1 cellular context compared by ENCODE assay signal in genomic region chr15:98649621-98649995, GRCh38.
TF ChIP-seq lines count a peak whose summit lies in the region.

No MANE protein-coding gene starts in this region.

TF ChIP-seq in HepG2, 621 proteins besides CTCF, POLR2A, EP300 and RAD21 (continued from another document and continues in another):
- TF ChIP-seq MAZ (IDR thresholded peaks at IDR 0.05; ENCODE audit: borderline replicate concordance, low read depth, low read length) (0 out of 2 replicates have a peak, but pooled peaks have one; percentile 23), MAZ (CRISPR knock-in tag; IDR thresholded peaks at IDR 0.05; ENCODE audit: low read depth) (no peak), ZNF773 (CRISPR knock-in tag; IDR thresholded peaks at IDR 0.05; ENCODE audit: borderline replicate concordance) (no peak), NCOR1 (IDR thresholded peaks at IDR 0.05; ENCODE audit: borderline replicate concordance, low read length) (no peak), ZNF441 (CRISPR knock-in tag; IDR thresholded peaks at IDR 0.05; ENCODE audit: borderline replicate concordance) (no peak), ZBTB34 (CRISPR knock-in tag; IDR thresholded peaks at IDR 0.05) (no peak), SP1 (IDR thresholded peaks at IDR 0.05) (no peak), SP1 (CRISPR knock-in tag; IDR thresholded peaks at IDR 0.05) (no peak), HMGXB4 (CRISPR knock-in tag; IDR thresholded peaks at IDR 0.05; ENCODE audit: borderline replicate concordance in 1 of 2, low read depth in 1 of 2) (peak; percentile 17; a peak in 1 of 4 replicates), RBM22 (optimal IDR thresholded peaks at IDR 0.05; ENCODE audit: low read length) (no peak), BHLHE40 (IDR thresholded peaks at IDR 0.05; ENCODE audit: low read length) (no peak), HNRNPLL (IDR thresholded peaks at IDR 0.05; ENCODE audit: low read depth, low read length, poor library complexity, severe bottlenecking) (no peak), ZNF326 (CRISPR knock-in tag; IDR thresholded peaks at IDR 0.05; ENCODE audit: borderline replicate concordance) (no peak), ZNF224 (CRISPR knock-in tag; IDR thresholded peaks at IDR 0.05) (no peak), KAT7 (CRISPR knock-in tag; IDR thresholded peaks at IDR 0.05; ENCODE audit: borderline replicate concordance) (no peak), ZNF33B (CRISPR knock-in tag; IDR thresholded peaks at IDR 0.05) (no peak), NFYB (CRISPR knock-in tag; IDR thresholded peaks at IDR 0.05) (no peak), SYNCRIP (IDR thresholded peaks at IDR 0.05; ENCODE audit: insufficient read depth, low read depth, low read length) (no peak), ZNF660 (CRISPR knock-in tag; IDR thresholded peaks at IDR 0.05; ENCODE audit: borderline replicate concordance, low read depth) (no peak), ZNF20 (CRISPR knock-in tag; IDR thresholded peaks at IDR 0.05) (no peak), MLLT10 (CRISPR knock-in tag; IDR thresholded peaks at IDR 0.05) (no peak), MAFF (IDR thresholded peaks at IDR 0.05; ENCODE audit: low read depth, low read length) (no peak), ZNF549 (CRISPR knock-in tag; IDR thresholded peaks at IDR 0.05) (no peak), ZNF274 (CRISPR knock-in tag; IDR thresholded peaks at IDR 0.05) (no peak), YY1 (IDR thresholded peaks at IDR 0.05; ENCODE audit: insufficient read depth, insufficient replicate concordance, low read depth, low read length) (no peak), ZNF850 (CRISPR knock-in tag; conservative IDR thresholded peaks at IDR 0.05) (no peak), TMF1 (CRISPR knock-in tag; IDR thresholded peaks at IDR 0.05; ENCODE audit: low read depth) (no peak), HMGXB3 (CRISPR knock-in tag; IDR thresholded peaks at IDR 0.05; ENCODE audit: borderline replicate concordance) (no peak), TFE3 (CRISPR knock-in tag; IDR thresholded peaks at IDR 0.05) (no peak), MED13 (CRISPR knock-in tag; IDR thresholded peaks at IDR 0.05) (no peak), YEATS4 (CRISPR knock-in tag; IDR thresholded peaks at IDR 0.05; ENCODE audit: borderline replicate concordance) (peak; percentile 36; the same call in 1 of the 2 replicates), KDM5A (IDR thresholded peaks at IDR 0.05; ENCODE audit: borderline replicate concordance, low read length) (no peak), SNAPC5 (CRISPR knock-in tag; IDR thresholded peaks at IDR 0.05; ENCODE audit: borderline replicate concordance) (no peak), ZSCAN20 (CRISPR knock-in tag; IDR thresholded peaks at IDR 0.05; ENCODE audit: borderline replicate concordance) (0 out of 2 replicates have a peak, but pooled peaks have one; percentile 17), KMT2A (CRISPR knock-in tag; IDR thresholded peaks at IDR 0.05) (no peak), ZNF513 (CRISPR knock-in tag; conservative IDR thresholded peaks at IDR 0.05) (no peak), SRSF1 (optimal IDR thresholded peaks at IDR 0.05; ENCODE audit: low read depth, low read length) (peak; percentile 56), ZNF644 (CRISPR knock-in tag; IDR thresholded peaks at IDR 0.05; ENCODE audit: low read depth) (no peak), PCBP1 (IDR thresholded peaks at IDR 0.05; ENCODE audit: borderline replicate concordance, low read depth, low read length) (no peak)
- TF ChIP-seq, protein P1, sequence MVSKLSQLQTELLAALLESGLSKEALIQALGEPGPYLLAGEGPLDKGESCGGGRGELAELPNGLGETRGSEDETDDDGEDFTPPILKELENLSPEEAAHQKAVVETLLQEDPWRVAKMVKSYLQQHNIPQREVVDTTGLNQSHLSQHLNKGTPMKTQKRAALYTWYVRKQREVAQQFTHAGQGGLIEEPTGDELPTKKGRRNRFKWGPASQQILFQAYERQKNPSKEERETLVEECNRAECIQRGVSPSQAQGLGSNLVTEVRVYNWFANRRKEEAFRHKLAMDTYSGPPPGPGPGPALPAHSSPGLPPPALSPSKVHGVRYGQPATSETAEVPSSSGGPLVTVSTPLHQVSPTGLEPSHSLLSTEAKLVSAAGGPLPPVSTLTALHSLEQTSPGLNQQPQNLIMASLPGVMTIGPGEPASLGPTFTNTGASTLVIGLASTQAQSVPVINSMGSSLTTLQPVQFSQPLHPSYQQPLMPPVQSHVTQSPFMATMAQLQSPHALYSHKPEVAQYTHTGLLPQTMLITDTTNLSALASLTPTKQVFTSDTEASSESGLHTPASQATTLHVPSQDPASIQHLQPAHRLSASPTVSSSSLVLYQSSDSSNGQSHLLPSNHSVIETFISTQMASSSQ (IDR thresholded peaks at IDR 0.05; ENCODE audit: low read depth) = no peak
- TF ChIP-seq, protein P1 (CRISPR knock-in tag; IDR thresholded peaks at IDR 0.05; ENCODE audit: borderline replicate concordance) = no peak; the same call in 1 of the 2 replicates
- TF ChIP-seq, protein P2, sequence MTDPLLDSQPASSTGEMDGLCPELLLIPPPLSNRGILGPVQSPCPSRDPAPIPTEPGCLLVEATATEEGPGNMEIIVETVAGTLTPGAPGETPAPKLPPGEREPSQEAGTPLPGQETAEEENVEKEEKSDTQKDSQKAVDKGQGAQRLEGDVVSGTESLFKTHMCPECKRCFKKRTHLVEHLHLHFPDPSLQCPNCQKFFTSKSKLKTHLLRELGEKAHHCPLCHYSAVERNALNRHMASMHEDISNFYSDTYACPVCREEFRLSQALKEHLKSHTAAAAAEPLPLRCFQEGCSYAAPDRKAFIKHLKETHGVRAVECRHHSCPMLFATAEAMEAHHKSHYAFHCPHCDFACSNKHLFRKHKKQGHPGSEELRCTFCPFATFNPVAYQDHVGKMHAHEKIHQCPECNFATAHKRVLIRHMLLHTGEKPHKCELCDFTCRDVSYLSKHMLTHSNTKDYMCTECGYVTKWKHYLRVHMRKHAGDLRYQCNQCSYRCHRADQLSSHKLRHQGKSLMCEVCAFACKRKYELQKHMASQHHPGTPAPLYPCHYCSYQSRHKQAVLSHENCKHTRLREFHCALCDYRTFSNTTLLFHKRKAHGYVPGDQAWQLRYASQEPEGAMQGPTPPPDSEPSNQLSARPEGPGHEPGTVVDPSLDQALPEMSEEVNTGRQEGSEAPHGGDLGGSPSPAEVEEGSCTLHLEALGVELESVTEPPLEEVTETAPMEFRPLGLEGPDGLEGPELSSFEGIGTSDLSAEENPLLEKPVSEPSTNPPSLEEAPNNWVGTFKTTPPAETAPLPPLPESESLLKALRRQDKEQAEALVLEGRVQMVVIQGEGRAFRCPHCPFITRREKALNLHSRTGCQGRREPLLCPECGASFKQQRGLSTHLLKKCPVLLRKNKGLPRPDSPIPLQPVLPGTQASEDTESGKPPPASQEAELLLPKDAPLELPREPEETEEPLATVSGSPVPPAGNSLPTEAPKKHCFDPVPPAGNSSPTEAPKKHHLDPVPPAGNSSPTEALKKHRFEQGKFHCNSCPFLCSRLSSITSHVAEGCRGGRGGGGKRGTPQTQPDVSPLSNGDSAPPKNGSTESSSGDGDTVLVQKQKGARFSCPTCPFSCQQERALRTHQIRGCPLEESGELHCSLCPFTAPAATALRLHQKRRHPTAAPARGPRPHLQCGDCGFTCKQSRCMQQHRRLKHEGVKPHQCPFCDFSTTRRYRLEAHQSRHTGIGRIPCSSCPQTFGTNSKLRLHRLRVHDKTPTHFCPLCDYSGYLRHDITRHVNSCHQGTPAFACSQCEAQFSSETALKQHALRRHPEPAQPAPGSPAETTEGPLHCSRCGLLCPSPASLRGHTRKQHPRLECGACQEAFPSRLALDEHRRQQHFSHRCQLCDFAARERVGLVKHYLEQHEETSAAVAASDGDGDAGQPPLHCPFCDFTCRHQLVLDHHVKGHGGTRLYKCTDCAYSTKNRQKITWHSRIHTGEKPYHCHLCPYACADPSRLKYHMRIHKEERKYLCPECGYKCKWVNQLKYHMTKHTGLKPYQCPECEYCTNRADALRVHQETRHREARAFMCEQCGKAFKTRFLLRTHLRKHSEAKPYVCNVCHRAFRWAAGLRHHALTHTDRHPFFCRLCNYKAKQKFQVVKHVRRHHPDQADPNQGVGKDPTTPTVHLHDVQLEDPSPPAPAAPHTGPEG (CRISPR knock-in tag; IDR thresholded peaks at IDR 0.05) = 0 out of 2 replicates have a peak, but pooled peaks have one; percentile 8
